ENCODE assay signal across 14 cellular contexts in genomic region chr3:195512798-195513345, GRCh38. TPM values are rescaled to one million over a fixed set of nuclear protein-coding genes. Genes with fewer than 3 reads are reported as not detected.
DNase-seq lines count a peak whose midpoint lies in the region; ATAC-seq and TF ChIP-seq lines count a peak whose summit lies in the region.
"Had no signal": no experiment of that assay in that cellular context is flagged by ENCODE, and none has a peak within 500 bp of the region (broad histone marks: within the 10 kb centered on the region; RNA-seq: fewer than 3 reads in every experiment).

No MANE protein-coding gene starts in this region.

- no peaks in the 10 kb centered on the region for H3K27me3 Mint-ChIP-seq in T-helper 17 cell

- 64 to 68% methylated on average over 7 of the region's 7 CpGs for WGBS in heart right ventricle, 2 donors
- WGBS in mesodermal cell (ENCODE audit: insufficient coverage in 2 of 2), 2 experiments = 86 to 94% methylated on average over 4 to 7 of the region's 7 CpGs
- WGBS in stomach, 5 donors = 80 to 90% (median 84%) methylated on average over 7 of the region's 7 CpGs

- H3K27me3 ChIP-seq in cardiac muscle cell (no peaks in the 10 kb centered on the region), heart right ventricle (no peaks in the 10 kb centered on the region), stomach (no peaks in the 10 kb centered on the region)

- peak in 1 of 2 donors; percentile 18 for DNase-seq in cardiac muscle cell (ENCODE audit: low read depth in 1 of 2, low spot score in 1 of 2)
- DNase-seq in heart right ventricle = no peak
- DNase-seq in T-helper 17 cell = no peak
- no peak for DNase-seq in NCI-H345 treated with DMSO at 0.1 percent for 48 hours (lab: John Stamatoyannopoulos, UW; ENCODE audit: unreplicated experiment)
- DNase-seq in stomach = no peak
- DNase-seq in NCI-H524 (lab: John Stamatoyannopoulos, UW) = no peak
- DNase-seq: MM.1S, NCI-H1105, NCI-H187 had no signal

- TF ChIP-seq CTCF in cardiac muscle cell (IDR thresholded peaks at IDR 0.05; ENCODE audit: low read depth, low read length) = no peak
- no peak for TF ChIP-seq CTCF in heart right ventricle (IDR thresholded peaks at IDR 0.05)
- TF ChIP-seq CTCF in stomach (IDR thresholded peaks at IDR 0.05) = no peak

- intact Hi-C loops in heart right ventricle (cut with DNase I) = loop anchor here in 1 of 10 donors (10.0 kb wide), 1 partner anchor 838 kb away; the partner anchor contains the start of gene LSG1
- intact Hi-C loops in stomach (cut with DNase I; ENCODE audit: low total_unique reads) = no loop called here

- ATAC-seq in heart right ventricle (no peak), T-helper 17 cell (no peak), HG03196 (IDR thresholded peaks at IDR 0.05; ENCODE audit: unreplicated experiment) (no peak)
- ATAC-seq: Panc1, Right ventricle myocardium inferior had no signal

- no peak for TF ChIP-seq EP300 in stomach (IDR thresholded peaks at IDR 0.05)

- no peak for TF ChIP-seq POLR2A in stomach (IDR thresholded peaks at IDR 0.05)

- H3K36me3 ChIP-seq in cardiac muscle cell (peaks cover 15% of the 10 kb centered on the region), heart right ventricle (peaks cover 0 to 83% (median 25%) of the 10 kb centered on the region in 9 donors), mesodermal cell (ENCODE audit: control insufficient read depth, insufficient read depth, low read length) (peaks cover 8% of the 10 kb centered on the region), stomach (peaks cover 0 to 72% (median 55%) of the 10 kb centered on the region in 4 donors)

- H3K9me3 ChIP-seq in cardiac muscle cell (ENCODE audit: low read depth) (no peaks in the 10 kb centered on the region), heart right ventricle (no peaks in the 10 kb centered on the region), T-helper 17 cell (ENCODE audit: control insufficient read depth, low read length, poor library complexity, severe bottlenecking) (no peaks in the 10 kb centered on the region), mesodermal cell (ENCODE audit: control insufficient read depth, low read length) (no peaks in the 10 kb centered on the region), stomach (no peaks in the 10 kb centered on the region)

- H3K27ac Mint-ChIP-seq in T-helper 17 cell = peak overlapping the region; percentile 16

- H3K36me3 Mint-ChIP-seq in T-helper 17 cell (ENCODE audit: low read depth) = peaks cover 6% of the 10 kb centered on the region

- peaks cover 20% of the 10 kb centered on the region for H3K4me1 Mint-ChIP-seq in T-helper 17 cell

- H3K4me3 ChIP-seq in cardiac muscle cell (no peak overlapping the region), heart right ventricle (no peak overlapping the region), mesodermal cell (ENCODE audit: extremely low read depth, insufficient read depth, low read length, poor library complexity, severe bottlenecking) (no peak overlapping the region), stomach (no peak overlapping the region)

- no peak overlapping the region for H3K4me3 Mint-ChIP-seq in T-helper 17 cell
- H3K4me3 Mint-ChIP-seq: CD14-positive monocyte had no signal

- H3K4me1 ChIP-seq in cardiac muscle cell (ENCODE audit: low read depth) (peaks cover 26% of the 10 kb centered on the region), heart right ventricle (peaks cover 0 to 17% (median 4%) of the 10 kb centered on the region in 9 donors), mesodermal cell (ENCODE audit: control insufficient read depth, insufficient read depth, low read length, poor library complexity, severe bottlenecking) (no peaks in the 10 kb centered on the region), stomach (peaks cover 0 to 7% (median 2%) of the 10 kb centered on the region in 4 donors)

- H3K27ac ChIP-seq in cardiac muscle cell (peak overlapping the region; percentile 6), heart right ventricle (no peak overlapping the region), mesodermal cell (ENCODE audit: low read depth, low read length, severe bottlenecking) (peak overlapping the region; percentile 48), stomach (no peak overlapping the region)

RNA-seq across cellular contexts. Expression of gene PPP1R2, which starts 30.3 kb away (rescaled TPM):
- total RNA-seq in cardiac muscle cell (127 and 474 TPM in 2 replicates), heart right ventricle (10 to 100 TPM; 37.6 to 55.2 (median 41.0) TPM), T-helper 17 cell (100 to 1,000 TPM; 135 to 141 TPM), stomach (100 to 1,000 TPM in 1 of 5 donors, 10 to 100 TPM in 4; 29.2 to 102 (median 62.0) TPM)
- polyA plus RNA-seq in cardiac muscle cell (63.0 and 87.0 TPM in 2 replicates), heart right ventricle (10 to 100 TPM; 15.4 to 24.9 TPM), stomach (10 to 100 TPM; 21.4 to 25.1 (median 21.7) TPM)
- 39.4 TPM for polyA plus RNA-seq in mesodermal cell (2013, experiment 1 of 2)
- 37.7 TPM for polyA plus RNA-seq in mesodermal cell (2013, experiment 2 of 2)

Comparison
In these comparisons a context has a peak if more than half of its experiments do, and no peak if none do; other contexts are left out.
1. H3K27ac ChIP-seq: peak in cardiac muscle cell (single experiment) and mesodermal cell (single experiment); none in heart right ventricle (0 of 10) and stomach (0 of 5).